ENCODE assay signal across 1 cellular context in genomic region chr17:78923660-78924453, GRCh38.
TF ChIP-seq lines count a peak whose summit lies in the region.

No MANE protein-coding gene starts in this region.

TF ChIP-seq in K562, 482 proteins besides CTCF, POLR2A, EP300 and RAD21:
- TF ChIP-seq, protein P1, sequence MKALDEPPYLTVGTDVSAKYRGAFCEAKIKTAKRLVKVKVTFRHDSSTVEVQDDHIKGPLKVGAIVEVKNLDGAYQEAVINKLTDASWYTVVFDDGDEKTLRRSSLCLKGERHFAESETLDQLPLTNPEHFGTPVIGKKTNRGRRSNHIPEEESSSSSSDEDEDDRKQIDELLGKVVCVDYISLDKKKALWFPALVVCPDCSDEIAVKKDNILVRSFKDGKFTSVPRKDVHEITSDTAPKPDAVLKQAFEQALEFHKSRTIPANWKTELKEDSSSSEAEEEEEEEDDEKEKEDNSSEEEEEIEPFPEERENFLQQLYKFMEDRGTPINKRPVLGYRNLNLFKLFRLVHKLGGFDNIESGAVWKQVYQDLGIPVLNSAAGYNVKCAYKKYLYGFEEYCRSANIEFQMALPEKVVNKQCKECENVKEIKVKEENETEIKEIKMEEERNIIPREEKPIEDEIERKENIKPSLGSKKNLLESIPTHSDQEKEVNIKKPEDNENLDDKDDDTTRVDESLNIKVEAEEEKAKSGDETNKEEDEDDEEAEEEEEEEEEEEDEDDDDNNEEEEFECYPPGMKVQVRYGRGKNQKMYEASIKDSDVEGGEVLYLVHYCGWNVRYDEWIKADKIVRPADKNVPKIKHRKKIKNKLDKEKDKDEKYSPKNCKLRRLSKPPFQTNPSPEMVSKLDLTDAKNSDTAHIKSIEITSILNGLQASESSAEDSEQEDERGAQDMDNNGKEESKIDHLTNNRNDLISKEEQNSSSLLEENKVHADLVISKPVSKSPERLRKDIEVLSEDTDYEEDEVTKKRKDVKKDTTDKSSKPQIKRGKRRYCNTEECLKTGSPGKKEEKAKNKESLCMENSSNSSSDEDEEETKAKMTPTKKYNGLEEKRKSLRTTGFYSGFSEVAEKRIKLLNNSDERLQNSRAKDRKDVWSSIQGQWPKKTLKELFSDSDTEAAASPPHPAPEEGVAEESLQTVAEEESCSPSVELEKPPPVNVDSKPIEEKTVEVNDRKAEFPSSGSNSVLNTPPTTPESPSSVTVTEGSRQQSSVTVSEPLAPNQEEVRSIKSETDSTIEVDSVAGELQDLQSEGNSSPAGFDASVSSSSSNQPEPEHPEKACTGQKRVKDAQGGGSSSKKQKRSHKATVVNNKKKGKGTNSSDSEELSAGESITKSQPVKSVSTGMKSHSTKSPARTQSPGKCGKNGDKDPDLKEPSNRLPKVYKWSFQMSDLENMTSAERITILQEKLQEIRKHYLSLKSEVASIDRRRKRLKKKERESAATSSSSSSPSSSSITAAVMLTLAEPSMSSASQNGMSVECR (CRISPR knock-in tag; IDR thresholded peaks at IDR 0.05) = 0 out of 2 replicates have a peak, but pooled peaks have one; percentile 22
- TF ChIP-seq ZNF175 (CRISPR knock-in tag; IDR thresholded peaks at IDR 0.05; ENCODE audit: low read depth) = no peak
